Comparison of ENCODE assay signal across 39 cellular contexts in genomic region chr5:154110054-154110453, GRCh38.
"Had no signal": no experiment of that assay in that cellular context is flagged by ENCODE, and none has a peak within 500 bp of the region (broad histone marks: within the 10 kb centered on the region; RNA-seq: fewer than 3 reads in every experiment).

No MANE protein-coding gene starts in this region.

- H3K27me3 Mint-ChIP-seq: activated CD4-positive, alpha-beta memory T cell treated with anti-CD3 and anti-CD28 coated beads for 36 hours; activated T-helper 17 cell treated with anti-CD3 and anti-CD28 coated beads, Interleukin-2, amount 50 U/mL, for 72 hours had no signal

- H3K27ac Mint-ChIP-seq: activated B cell treated with CpG ODN at 0.5 μM for 24 hours; activated CD4-positive, alpha-beta memory T cell treated with anti-CD3 and anti-CD28 coated beads for 36 hours; activated CD4-positive, alpha-beta T cell treated with anti-CD3 and anti-CD28 coated beads, Interleukin-2, amount 10 ng/mL, durations not matched to agents 24 days and 14 days; activated CD8-positive, alpha-beta T cell treated with anti-CD3 and anti-CD28 coated beads for 36 hours; activated naive CD4-positive, alpha-beta T cell treated with anti-CD3 and anti-CD28 coated beads for 36 hours; activated naive CD4-positive, alpha-beta T cell treated with anti-CD3 and anti-CD28 coated beads, Interleukin-2, amount 50 U/mL, for 72 hours; activated naive CD8-positive, alpha-beta T cell treated with anti-CD3 and anti-CD28 coated beads for 36 hours; activated T-cell treated with anti-CD3 and anti-CD28 coated beads, Interleukin-2, amount 50 U/mL, for 72 hours; activated T-helper 1 cell treated with anti-CD3 and anti-CD28 coated beads, Interleukin-12 subunit alpha, Interleukin-12 subunit beta, Interleukin-2, Interleukin-4 antibody, amounts not matched to agents 30 ng/mL and 10 ng/mL and 1 ng/mL, durations not matched to agents 14 hours and 24 hours and 36 hours; activated T-helper 17 cell treated with anti-CD3 and anti-CD28 coated beads, Interleukin-2, amount 50 U/mL, for 72 hours; T-helper 1 cell treated with Interleukin-12 subunit alpha and Interleukin-12 subunit beta and Interleukin-4 antibody, amounts not matched to agents 30 μg/mL and 1 μg/mL, for 36 hours; T-helper 2 cell treated with Interferon-gamma antibody and Interleukin-4, amounts not matched to agents 5 μg/mL and 100 μg/mL, for 36 hours had no signal

- H3K27me3 ChIP-seq: adrenal gland, body of pancreas, colonic mucosa had no signal

- H3K4me3 ChIP-seq: adrenal gland, body of pancreas, cardiac muscle cell, colonic mucosa had no signal

- H3K9me3 Mint-ChIP-seq: activated B cell treated with CpG ODN at 0.5 μM for 24 hours; activated CD4-positive, alpha-beta memory T cell treated with anti-CD3 and anti-CD28 coated beads for 36 hours; activated CD4-positive, alpha-beta T cell treated with anti-CD3 and anti-CD28 coated beads, Interleukin-2, amount 10 ng/mL, durations not matched to agents 24 days and 14 days; activated CD8-positive, alpha-beta T cell treated with anti-CD3 and anti-CD28 coated beads for 36 hours; activated naive CD4-positive, alpha-beta T cell treated with anti-CD3 and anti-CD28 coated beads for 36 hours; activated naive CD4-positive, alpha-beta T cell treated with anti-CD3 and anti-CD28 coated beads, Interleukin-2, amount 50 U/mL, for 72 hours; activated naive CD8-positive, alpha-beta T cell treated with anti-CD3 and anti-CD28 coated beads for 36 hours; activated T-cell treated with anti-CD3 and anti-CD28 coated beads, Interleukin-2, amount 50 U/mL, for 4 hours; activated T-cell treated with anti-CD3 and anti-CD28 coated beads, Interleukin-2, amount 50 U/mL, for 72 hours; activated T-helper 1 cell treated with anti-CD3 and anti-CD28 coated beads, Interleukin-12 subunit alpha, Interleukin-12 subunit beta, Interleukin-2, Interleukin-4 antibody, amounts not matched to agents 30 ng/mL and 10 ng/mL and 1 ng/mL, durations not matched to agents 14 hours and 24 hours and 36 hours; activated T-helper 17 cell treated with anti-CD3 and anti-CD28 coated beads, Interleukin-2, amount 50 U/mL, for 72 hours; central memory CD8-positive, alpha-beta T cell; T-helper 1 cell treated with Interleukin-12 subunit alpha and Interleukin-12 subunit beta and Interleukin-4 antibody, amounts not matched to agents 30 μg/mL and 1 μg/mL, for 36 hours; T-helper 2 cell treated with Interferon-gamma antibody and Interleukin-4, amounts not matched to agents 5 μg/mL and 100 μg/mL, for 36 hours had no signal

- H3K27ac ChIP-seq: adrenal gland, body of pancreas, cardiac muscle cell, colonic mucosa, VCaP had no signal

- ATAC-seq: activated CD8-positive, alpha-beta T cell treated with anti-CD3 and anti-CD28 coated beads for 36 hours; activated naive CD4-positive, alpha-beta T cell treated with anti-CD3 and anti-CD28 coated beads, Interleukin-2, amount 50 U/mL, for 72 hours; activated T-cell treated with anti-CD3 and anti-CD28 coated beads, Interleukin-2, amount 50 U/mL, for 4 hours; activated T-cell treated with anti-CD3 and anti-CD28 coated beads, Interleukin-2, amount 50 U/mL, for 72 hours; activated T-helper 17 cell treated with anti-CD3 and anti-CD28 coated beads, Interleukin-2, amount 50 U/mL, for 72 hours; body of pancreas had no signal

- H3K4me3 Mint-ChIP-seq: activated B cell treated with CpG ODN at 0.5 μM for 24 hours; activated CD4-positive, alpha-beta memory T cell treated with anti-CD3 and anti-CD28 coated beads for 36 hours; activated CD4-positive, alpha-beta T cell treated with anti-CD3 and anti-CD28 coated beads, Interleukin-2, amount 10 ng/mL, durations not matched to agents 24 days and 14 days; activated CD8-positive, alpha-beta T cell treated with anti-CD3 and anti-CD28 coated beads for 36 hours; activated naive CD4-positive, alpha-beta T cell treated with anti-CD3 and anti-CD28 coated beads for 36 hours; activated naive CD8-positive, alpha-beta T cell treated with anti-CD3 and anti-CD28 coated beads for 36 hours; activated T-cell treated with anti-CD3 and anti-CD28 coated beads, Interleukin-2, amount 50 U/mL, for 4 hours; activated T-cell treated with anti-CD3 and anti-CD28 coated beads, Interleukin-2, amount 50 U/mL, for 72 hours; activated T-helper 1 cell treated with anti-CD3 and anti-CD28 coated beads, Interleukin-12 subunit alpha, Interleukin-12 subunit beta, Interleukin-2, Interleukin-4 antibody, amounts not matched to agents 30 ng/mL and 10 ng/mL and 1 ng/mL, durations not matched to agents 14 hours and 24 hours and 36 hours; activated T-helper 17 cell treated with anti-CD3 and anti-CD28 coated beads, Interleukin-2, amount 50 U/mL, for 72 hours; central memory CD8-positive, alpha-beta T cell; T-helper 1 cell treated with Interleukin-12 subunit alpha and Interleukin-12 subunit beta and Interleukin-4 antibody, amounts not matched to agents 30 μg/mL and 1 μg/mL, for 36 hours; T-helper 2 cell treated with Interferon-gamma antibody and Interleukin-4, amounts not matched to agents 5 μg/mL and 100 μg/mL, for 36 hours had no signal

- H3K4me1 ChIP-seq: adrenal gland, body of pancreas, colonic mucosa had no signal

- FAIRE-seq: astrocyte, bronchial epithelial cell, TTC549 had no signal

- H3K36me3 ChIP-seq: adrenal gland, cardiac muscle cell, colonic mucosa had no signal

- DNase-seq: activated B cell treated with CpG ODN at 0.5 μM for 24 hours; activated CD4-positive, alpha-beta memory T cell treated with anti-CD3 and anti-CD28 coated beads for 36 hours; activated CD4-positive, alpha-beta T cell treated with anti-CD3 and anti-CD28 coated beads for 4 hours; activated CD4-positive, alpha-beta T cell treated with anti-CD3 and anti-CD28 coated beads, Interleukin-2, amount 10 ng/mL, durations not matched to agents 24 days and 14 days; activated CD4-positive, alpha-beta T cell treated with anti-CD3 and anti-CD28 coated beads, Interleukin-2, amount 50 U/mL, for 1 hour; activated CD4-positive, alpha-beta T cell treated with anti-CD3 and anti-CD28 coated beads, Interleukin-2, amount 50 U/mL, for 4 hours; activated CD4-positive, CD25-positive, alpha-beta regulatory T cell treated with anti-CD3 and anti-CD28 coated beads, Interleukin-2, amount 50 U/mL, for 72 hours; activated CD8-positive, alpha-beta memory T cell treated with anti-CD3 and anti-CD28 coated beads, Interleukin-2, amount 50 U/mL, for 4 hours; activated CD8-positive, alpha-beta T cell treated with anti-CD3 and anti-CD28 coated beads for 36 hours; activated effector memory CD4-positive, alpha-beta T cell treated with anti-CD3 and anti-CD28 coated beads, Interleukin-2, amount 50 U/mL, for 16 hours; activated gamma-delta T cell treated with Interleukin-2 at 50 U/mL for 16 hours; activated naive CD4-positive, alpha-beta T cell; activated naive CD4-positive, alpha-beta T cell treated with anti-CD3 and anti-CD28 coated beads for 36 hours; activated naive CD4-positive, alpha-beta T cell treated with anti-CD3 and anti-CD28 coated beads, Interleukin-2, amount 50 U/mL, for 16 hours; activated naive CD8-positive, alpha-beta T cell treated with anti-CD3 and anti-CD28 coated beads for 36 hours; activated T-cell treated with anti-CD3 and anti-CD28 coated beads for 4 hours; activated T-cell treated with anti-CD3 and anti-CD28 coated beads, Interleukin-2, amount 50 U/mL, for 1 hour; activated T-cell treated with anti-CD3 and anti-CD28 coated beads, Interleukin-2, amount 50 U/mL, for 4 hours; activated T-cell treated with anti-CD3 and anti-CD28 coated beads, Interleukin-2, amount 50 U/mL, for 72 hours; adrenal gland; amniotic stem cell; aorta; body of pancreas; caudate nucleus; cerebellar nuclear complex; colonic mucosa; T-helper 2 cell; T-helper 9 cell had no signal

- H3K9me3 ChIP-seq: adrenal gland, body of pancreas, colonic mucosa had no signal

- H3K36me3 Mint-ChIP-seq: activated CD4-positive, alpha-beta memory T cell treated with anti-CD3 and anti-CD28 coated beads for 36 hours; activated naive CD4-positive, alpha-beta T cell treated with anti-CD3 and anti-CD28 coated beads, Interleukin-2, amount 50 U/mL, for 72 hours; activated naive CD8-positive, alpha-beta T cell treated with anti-CD3 and anti-CD28 coated beads for 36 hours had no signal

- H3K4me1 Mint-ChIP-seq: activated B cell treated with CpG ODN at 0.5 μM for 24 hours; activated T-helper 17 cell treated with anti-CD3 and anti-CD28 coated beads, Interleukin-2, amount 50 U/mL, for 72 hours; central memory CD8-positive, alpha-beta T cell had no signal
